1 cellular context compared by ENCODE assay signal in the genomic region with DNA sequence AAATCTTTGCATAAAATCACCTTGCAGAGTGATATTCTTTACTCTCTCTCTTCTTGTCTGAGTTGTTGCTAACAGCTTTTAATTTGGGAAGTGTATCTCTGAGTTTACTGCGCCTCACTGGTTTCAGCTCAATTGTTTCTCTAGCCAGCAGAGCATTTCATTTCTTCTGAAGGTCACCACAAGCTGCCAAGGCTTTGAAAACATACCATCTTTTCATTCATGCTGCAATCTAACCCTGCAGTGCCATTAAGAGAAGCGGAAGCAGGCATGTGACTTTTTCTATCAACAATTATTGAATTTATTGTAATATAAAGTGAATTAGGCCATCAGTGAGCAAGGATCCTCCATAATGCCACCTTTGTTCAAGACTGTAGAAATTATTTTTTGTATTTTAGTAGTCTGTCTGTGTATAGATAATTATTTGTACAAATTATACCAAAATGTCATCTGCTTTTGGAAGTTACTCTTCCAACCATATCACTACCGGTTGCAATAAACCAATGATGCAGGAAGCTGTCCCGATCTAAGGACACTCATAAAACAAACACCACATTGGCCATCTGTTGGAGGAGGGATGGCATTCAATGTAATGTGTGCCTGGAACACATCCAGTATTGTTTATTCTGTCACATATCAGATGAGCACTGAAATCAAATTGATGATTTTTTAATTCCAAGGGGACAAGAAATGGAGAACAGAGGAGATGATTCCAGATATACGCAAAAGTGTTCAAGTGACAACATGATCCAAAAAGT.
TF ChIP-seq lines count a peak whose summit lies in the region.

No MANE protein-coding gene starts in this region.

TF ChIP-seq in SK-N-SH, 30 proteins besides CTCF, POLR2A, EP300 and RAD21:
- TF ChIP-seq, protein P1, sequence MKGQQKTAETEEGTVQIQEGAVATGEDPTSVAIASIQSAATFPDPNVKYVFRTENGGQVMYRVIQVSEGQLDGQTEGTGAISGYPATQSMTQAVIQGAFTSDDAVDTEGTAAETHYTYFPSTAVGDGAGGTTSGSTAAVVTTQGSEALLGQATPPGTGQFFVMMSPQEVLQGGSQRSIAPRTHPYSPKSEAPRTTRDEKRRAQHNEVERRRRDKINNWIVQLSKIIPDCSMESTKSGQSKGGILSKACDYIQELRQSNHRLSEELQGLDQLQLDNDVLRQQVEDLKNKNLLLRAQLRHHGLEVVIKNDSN (IDR thresholded peaks at IDR 0.05; ENCODE audit: borderline replicate concordance, low read depth): no peak
- TF ChIP-seq TCF12 (IDR thresholded peaks at IDR 0.05): peak; percentile 14; the same call in 1 of the 2 replicates
